In the genomic region with DNA sequence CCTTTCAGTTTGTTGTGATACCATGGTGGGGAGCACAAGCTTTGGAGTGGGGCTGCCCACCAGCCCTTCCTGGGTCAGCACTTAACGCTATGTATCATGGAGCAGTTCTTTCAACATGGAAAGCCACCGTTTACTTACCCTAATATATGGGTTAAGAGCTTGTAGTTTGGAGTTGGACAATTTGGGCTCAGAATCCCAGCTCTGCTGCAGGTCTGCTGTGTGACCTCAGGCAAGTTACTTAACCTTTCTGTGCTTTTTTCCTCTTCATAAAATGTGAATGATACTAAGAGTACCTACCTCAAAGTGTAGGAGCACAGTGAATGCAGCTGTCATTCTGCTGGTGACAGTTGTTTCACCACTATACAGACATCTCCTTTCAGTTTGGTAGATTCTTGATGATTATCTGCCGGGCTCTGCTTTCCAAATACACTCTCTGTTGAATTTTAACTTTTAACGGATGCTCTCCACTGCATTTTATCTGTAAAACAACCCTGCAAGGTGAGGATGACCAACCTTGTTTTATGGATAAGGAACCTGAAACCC, we compare ENCODE assay signal across 27 cellular contexts. TPM values are rescaled to one million over a fixed set of nuclear protein-coding genes. Genes with fewer than 3 reads are reported as not detected.
"Had no signal": no experiment of that assay in that cellular context is flagged by ENCODE, and none has a peak within 500 bp of the region (broad histone marks: within the 10 kb centered on the region; RNA-seq: fewer than 3 reads in every experiment).

No MANE protein-coding gene starts in this region.

- H3K36me3 ChIP-seq: ascending aorta, breast epithelium, esophagus squamous epithelium, gastroesophageal sphincter had no signal

- DNase-seq: activated CD4-positive, alpha-beta memory T cell treated with anti-CD3 and anti-CD28 coated beads, Interleukin-2, amount 10 ng/mL, durations not matched to agents 7 days and 5 days; activated CD4-positive, alpha-beta T cell treated with anti-CD3 and anti-CD28 coated beads for 1 hour; activated CD4-positive, alpha-beta T cell treated with anti-CD3 and anti-CD28 coated beads for 4 hours; activated CD4-positive, alpha-beta T cell treated with anti-CD3 and anti-CD28 coated beads, Interleukin-2, amount 10 ng/mL, durations not matched to agents 7 days and 5 days; activated CD4-positive, alpha-beta T cell treated with anti-CD3 and anti-CD28 coated beads, Interleukin-2, amount 50 U/mL, for 4 hours; activated CD8-positive, alpha-beta memory T cell treated with anti-CD3 and anti-CD28 coated beads, Interleukin-2, amount 50 U/mL, for 48 hours; activated gamma-delta T cell; activated naive CD4-positive, alpha-beta T cell; activated naive CD4-positive, alpha-beta T cell treated with anti-CD3 and anti-CD28 coated beads, Interleukin-2, amount 10 ng/mL, durations not matched to agents 7 days and 5 days; activated naive CD8-positive, alpha-beta T cell treated with anti-CD3 and anti-CD28 coated beads, Interleukin-2, amount 10 ng/mL, durations not matched to agents 7 days and 5 days; activated T-cell treated with anti-CD3 and anti-CD28 coated beads for 4 hours; activated T-cell treated with anti-CD3 and anti-CD28 coated beads, Interleukin-2, amount 50 U/mL, for 24 hours; activated T-cell treated with anti-CD3 and anti-CD28 coated beads, Interleukin-2, amount 50 U/mL, for 72 hours; cortex of kidney; dermis blood vessel endothelial cell; effector CD4-positive, alpha-beta T cell; esophagus squamous epithelium; foreskin melanocyte; T-helper 2 cell had no signal

- H3K27ac ChIP-seq: ascending aorta, breast epithelium, epithelial cell of prostate, esophagus squamous epithelium, gastroesophageal sphincter had no signal

- H3K4me1 ChIP-seq: ascending aorta had no signal

- ATAC-seq: activated naive CD4-positive, alpha-beta T cell treated with anti-CD3 and anti-CD28 coated beads, Interleukin-2, amount 50 U/mL, for 72 hours; activated T-cell treated with anti-CD3 and anti-CD28 coated beads, Interleukin-2, amount 50 U/mL, for 72 hours; gastroesophageal sphincter had no signal

- H3K4me3 ChIP-seq: ascending aorta, breast epithelium, esophagus squamous epithelium, gastroesophageal sphincter had no signal

- H3K27me3 ChIP-seq: ascending aorta, breast epithelium had no signal

- H3K9me3 ChIP-seq: ascending aorta, breast epithelium, esophagus squamous epithelium, gastroesophageal sphincter had no signal

- FAIRE-seq: endometrium, endothelial cell of umbilical vein had no signal

RNA-seq across cellular contexts. Expression of a gene that starts 23.8 kb away (rescaled TPM):
- total RNA-seq: activated CD4-positive, alpha-beta memory T cell treated with anti-CD3 and anti-CD28 coated beads, Interleukin-2, amount 10 ng/mL, durations not matched to agents 7 days and 5 days; activated CD4-positive, alpha-beta T cell treated with anti-CD3 and anti-CD28 coated beads, Interleukin-2, amount 10 ng/mL, durations not matched to agents 7 days and 5 days; activated naive CD4-positive, alpha-beta T cell treated with anti-CD3 and anti-CD28 coated beads, Interleukin-2, amount 50 U/mL, for 72 hours; activated naive CD8-positive, alpha-beta T cell treated with anti-CD3 and anti-CD28 coated beads, Interleukin-2, amount 10 ng/mL, durations not matched to agents 7 days and 5 days; T-helper 1 cell treated with Interleukin-12 subunit alpha and Interleukin-12 subunit beta and Interleukin-4 antibody, amounts not matched to agents 30 ng/mL and 1 ng/mL, for 36 hours had no signal
